ENCODE assay signal across 10 cellular contexts in genomic region chr6:159463440-159463839, GRCh38.
DNase-seq lines count a peak whose midpoint lies in the region; ATAC-seq, FAIRE-seq and TF ChIP-seq lines count a peak whose summit lies in the region.
"Had no signal": no experiment of that assay in that cellular context is flagged by ENCODE, and none has a peak within 500 bp of the region (broad histone marks: within the 10 kb centered on the region; RNA-seq: fewer than 3 reads in every experiment).

No MANE protein-coding gene starts in this region.

- H3K4me2 ChIP-seq in DOHH2 (ENCODE audit: low read length), result peak overlapping the region; percentile 19; the same call in 1 of the 2 replicates
- H3K4me2 ChIP-seq in GM12878 (ENCODE audit: control insufficient read depth, insufficient read depth), result no peak overlapping the region

- H3K9me3 Mint-ChIP-seq in stimulated activated effector memory CD8-positive, alpha-beta T cell treated with anti-CD3 and anti-CD28 coated beads, Interleukin-12 subunit alpha, Interleukin-12 subunit beta, amount 100 ng/mL, for 72 hours, result no peaks in the 10 kb centered on the region

- no peak for DNase-seq in GM12878 (ENCODE audit: low read depth, low spot score)
- DNase-seq in midbrain (lab: John Stamatoyannopoulos, UW), result peak; percentile 7
- no peak for DNase-seq in GOT3 (lab: John Stamatoyannopoulos, UW)
- DNase-seq in kidney, result no peak
- DNase-seq in stimulated activated effector memory CD8-positive, alpha-beta T cell treated with anti-CD3 and anti-CD28 coated beads, Interleukin-12 subunit alpha, Interleukin-12 subunit beta, amount 100 ng/mL, for 72 hours (ENCODE audit: low spot score in 2 of 2), result no peak
- DNase-seq: Peyer's patch, upper lobe of left lung had no signal

- TF ChIP-seq RAD21 in GM12878 (IDR thresholded peaks at IDR 0.05; ENCODE audit: insufficient read depth, low read depth, low read length), result peak; percentile 21; the same call in 1 of the 2 replicates

- TF ChIP-seq CTCF in DOHH2 (IDR thresholded peaks at IDR 0.05; ENCODE audit: low read depth, low read length, poor library complexity, severe bottlenecking) (peak; percentile 53), LNCAP (IDR thresholded peaks at IDR 0.05) (peak; percentile 31; the same call in 1 of the 2 replicates), GM12878 (IDR thresholded peaks at IDR 0.05 in 2 of 3, conservative IDR thresholded peaks at IDR 0.05 in 1 of 3; ENCODE audit: control insufficient read depth in 2 of 3, extremely low read depth in 1 of 3, insufficient read depth in 1 of 3, low read depth in 3 of 3, low read length in 3 of 3) (peak in 2 of 3 experiments; percentile 9 to 30; a peak in 1 of 6 replicates), kidney (IDR thresholded peaks at IDR 0.05; ENCODE audit: borderline replicate concordance, extremely low read depth, insufficient read depth) (no peak)

- H3K9me2 ChIP-seq in DOHH2 (replicated peaks; ENCODE audit: control insufficient read depth, low read length), result no peaks in the 10 kb centered on the region

- POLR2A ChIA-PET in GM12878 (lab: Charles Lee), result no interaction called here

- H3K9me3 ChIP-seq in DOHH2 (ENCODE audit: control insufficient read depth, insufficient read depth, low read length), result no peaks in the 10 kb centered on the region
- no peaks in the 10 kb centered on the region for H3K9me3 ChIP-seq in GM12878 (replicated peaks; ENCODE audit: control insufficient read depth, insufficient read depth, low read length)
- no peaks in the 10 kb centered on the region for H3K9me3 ChIP-seq in kidney (ENCODE audit: control insufficient read depth in 1 of 2, low read length in 2 of 2)
- H3K9me3 ChIP-seq: Peyer's patch, upper lobe of left lung had no signal

- ATAC-seq in GM12878 (no peak), HG02623 (IDR thresholded peaks at IDR 0.05; ENCODE audit: unreplicated experiment) (no peak)
- ATAC-seq in stimulated activated effector memory CD8-positive, alpha-beta T cell treated with anti-CD3 and anti-CD28 coated beads, Interleukin-12 subunit alpha, Interleukin-12 subunit beta, amount 100 ng/mL, for 72 hours, result no peak

- no peak overlapping the region; the same call in 1 of the 2 replicates for H3K27ac ChIP-seq in DOHH2 (ENCODE audit: low read depth, low read length)
- H3K27ac ChIP-seq in GM12878 (ENCODE audit: control insufficient read depth, insufficient read depth), result no peak overlapping the region
- no peak overlapping the region for H3K27ac ChIP-seq in kidney (ENCODE audit: low read depth in 2 of 2, low read length in 2 of 2)
- H3K27ac ChIP-seq: Peyer's patch, upper lobe of left lung had no signal

- no peak overlapping the region for H3K4me3 Mint-ChIP-seq in stimulated activated effector memory CD8-positive, alpha-beta T cell treated with anti-CD3 and anti-CD28 coated beads, Interleukin-12 subunit alpha, Interleukin-12 subunit beta, amount 100 ng/mL, for 72 hours

- H3K36me3 ChIP-seq in DOHH2 (ENCODE audit: control insufficient read depth, low read length), result 0 out of 2 replicates have a peak, but pooled peaks cover 2% of the 10 kb centered on the region
- H3K36me3 ChIP-seq in GM12878 (ENCODE audit: control insufficient read depth in 2 of 2, insufficient read depth in 2 of 2, low read length in 1 of 2), result no peaks in the 10 kb centered on the region
- H3K36me3 ChIP-seq in kidney (ENCODE audit: control insufficient read depth in 1 of 2, insufficient read depth in 2 of 2, low read length in 2 of 2), result no peaks in the 10 kb centered on the region
- H3K36me3 ChIP-seq: Peyer's patch, upper lobe of left lung had no signal

- H3F3A ChIP-seq in DOHH2 (ENCODE audit: control insufficient read depth, insufficient read depth), result peaks cover 18% of the 10 kb centered on the region

- no peak overlapping the region for H3K27ac Mint-ChIP-seq in stimulated activated effector memory CD8-positive, alpha-beta T cell treated with anti-CD3 and anti-CD28 coated beads, Interleukin-12 subunit alpha, Interleukin-12 subunit beta, amount 100 ng/mL, for 72 hours

- RAD21 ChIA-PET in GM12878 (lab: Charles Lee; ENCODE audit: unreplicated experiment), result interaction anchor here (0.7 kb wide), 1 partner anchor 210 kb away, joined by 3 read pairs; no protein-coding TSS in a partner anchor

- H3K4me3 ChIP-seq in DOHH2 (ENCODE audit: low read length) (no peak overlapping the region), GM12878 (no peak overlapping the region), kidney (ENCODE audit: low read length in 2 of 2) (no peak overlapping the region)
- H3K4me3 ChIP-seq: Peyer's patch, upper lobe of left lung had no signal

- TF ChIP-seq POLR2A in GM12878 (IDR thresholded peaks at IDR 0.05; ENCODE audit: low read depth, low read length), result no peak

- BruUV-seq in GM12878 (replicated peaks; lab: Mats Ljungman, UMichigan), result no TSS peak

- intact Hi-C loops in GM12878 (cut with micrococcal nuclease; ENCODE audit: unreplicated experiment), result loop anchor here (1.0 kb wide), 1 partner anchor 289 kb away; no protein-coding TSS in a partner anchor
- intact Hi-C loops in kidney (cut with DNase I), result no loop called here

- H3K79me2 ChIP-seq in DOHH2 (ENCODE audit: control insufficient read depth, low read length) (no peaks in the 10 kb centered on the region), GM12878 (ENCODE audit: control insufficient read depth, insufficient read depth, low read length) (no peaks in the 10 kb centered on the region)

- 54% methylated on average over 9 of the region's 9 CpGs for WGBS in GM12878 (ENCODE audit: insufficient coverage, insufficient replicate concordance, low lambda C conversion rate, missing lambda C conversion rate)

- H3K9ac ChIP-seq in GM12878 (ENCODE audit: control insufficient read depth, insufficient read depth, low read length) (no peak overlapping the region), kidney (ENCODE audit: low read length in 2 of 2) (no peak overlapping the region)

- H3K4me1 ChIP-seq in DOHH2 (ENCODE audit: control insufficient read depth, low read length) (peaks cover 90% of the 10 kb centered on the region), GM12878 (ENCODE audit: control insufficient read depth, insufficient read depth, low read length) (peaks cover 18% of the 10 kb centered on the region), kidney (ENCODE audit: control insufficient read depth in 1 of 2, insufficient read depth in 1 of 2, low read depth in 1 of 2, low read length in 2 of 2) (no peaks in the 10 kb centered on the region)
- H3K4me1 ChIP-seq: Peyer's patch, upper lobe of left lung had no signal

- no peak for FAIRE-seq in GM12878 (lab: Jason Lieb, UNC)
- no peak for FAIRE-seq in kidney (lab: Jason Lieb, UNC)

- H3K4me1 Mint-ChIP-seq in stimulated activated effector memory CD8-positive, alpha-beta T cell treated with anti-CD3 and anti-CD28 coated beads, Interleukin-12 subunit alpha, Interleukin-12 subunit beta, amount 100 ng/mL, for 72 hours, result no peaks in the 10 kb centered on the region

- no peak overlapping the region for H2AFZ ChIP-seq in GM12878 (ENCODE audit: control insufficient read depth, low read depth, low read length)

- H4K20me1 ChIP-seq in DOHH2 (ENCODE audit: control insufficient read depth, insufficient read depth, low read depth, low read length), result no peaks in the 10 kb centered on the region
- H4K20me1 ChIP-seq in GM12878 (ENCODE audit: control insufficient read depth, insufficient read depth), result no peaks in the 10 kb centered on the region

- no peak for TF ChIP-seq EP300 in GM12878 (IDR thresholded peaks at IDR 0.05; ENCODE audit: borderline replicate concordance in 1 of 2, control insufficient read depth in 1 of 2, low read depth in 2 of 2, low read length in 2 of 2)

- SMC1A ChIA-PET in GM12878 (lab: Charles Lee; ENCODE audit: uncharacterized antibody, unreplicated experiment), result interaction anchor here (1.0 kb wide), 1 partner anchor 210 kb away, joined by 3 read pairs; no protein-coding TSS in a partner anchor

- no peaks in the 10 kb centered on the region for H3K27me3 ChIP-seq in DOHH2 (ENCODE audit: control insufficient read depth, low read length)
- H3K27me3 ChIP-seq in GM12878 (replicated peaks in 1 of 2; ENCODE audit: control insufficient read depth in 2 of 2, insufficient read depth in 2 of 2, low read length in 1 of 2), result no peaks in the 10 kb centered on the region
- H3K27me3 ChIP-seq: Peyer's patch, upper lobe of left lung had no signal

- no peaks in the 10 kb centered on the region for H3K36me3 Mint-ChIP-seq in stimulated activated effector memory CD8-positive, alpha-beta T cell treated with anti-CD3 and anti-CD28 coated beads, Interleukin-12 subunit alpha, Interleukin-12 subunit beta, amount 100 ng/mL, for 72 hours

- in situ Hi-C loops in GM12878 (cut with MboI), result loop anchor here (25.0 kb wide), 1 partner anchor 451 kb away; the partner anchor contains the start of gene RSPH3

- CTCF ChIA-PET in GM12878 (lab: Yijun Ruan, JAX), result interaction anchor here (1.3 to 2.5 kb wide), 2 partner anchors 12 to 210 kb away, joined by 3 to 8 read pairs; no protein-coding TSS in a partner anchor

TF ChIP-seq in GM12878, 131 proteins besides CTCF, POLR2A, EP300 and RAD21 (continues in another document):
- no peak for TF ChIP-seq JUND (IDR thresholded peaks at IDR 0.05; ENCODE audit: low read depth, low read length)
- no peak for TF ChIP-seq PAX5 (IDR thresholded peaks at IDR 0.05; ENCODE audit: borderline replicate concordance, low read depth, low read length)
- TF ChIP-seq TCF3 (IDR thresholded peaks at IDR 0.05; ENCODE audit: borderline replicate concordance, insufficient read depth, low read depth, low read length), result no peak
- no peak for TF ChIP-seq SRF (IDR thresholded peaks at IDR 0.05; ENCODE audit: low read depth in 2 of 2, low read length in 2 of 2)
- no peak for TF ChIP-seq SIX5 (IDR thresholded peaks at IDR 0.05; ENCODE audit: low read depth, low read length, severe bottlenecking)
- TF ChIP-seq ETV6 (conservative IDR thresholded peaks at IDR 0.05 in 1 of 2, IDR thresholded peaks at IDR 0.05 in 1 of 2; ENCODE audit: borderline replicate concordance in 1 of 2, low read depth in 1 of 2), result no peak
- no peak for TF ChIP-seq WRNIP1 (IDR thresholded peaks at IDR 0.05; ENCODE audit: borderline replicate concordance, low read depth, low read length)
- TF ChIP-seq RELA (IDR thresholded peaks at IDR 0.05; ENCODE audit: borderline replicate concordance, partially characterized antibody), result no peak
